19 cellular contexts compared by ENCODE assay signal in the genomic region with DNA sequence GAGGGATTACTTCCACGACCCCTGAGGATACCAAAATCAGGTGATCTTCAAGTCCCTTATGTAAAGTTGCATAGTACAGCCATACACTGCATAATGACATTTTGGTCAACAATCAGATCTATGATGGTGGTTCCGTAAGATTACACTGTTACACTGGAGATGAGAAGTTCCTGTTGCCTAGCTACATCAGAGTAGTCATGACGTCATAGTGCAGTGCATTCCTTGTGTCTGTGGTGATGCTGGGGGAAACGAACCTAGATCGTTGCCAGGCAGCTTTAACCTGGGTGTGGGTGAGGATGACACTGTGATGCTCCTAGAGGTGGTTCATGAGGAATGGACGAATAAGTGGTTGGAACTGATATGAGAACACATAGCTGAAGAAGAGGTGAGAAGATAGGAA. TPM values are rescaled to one million over a fixed set of nuclear protein-coding genes. Genes with fewer than 3 reads are reported as not detected.
DNase-seq lines count a peak whose midpoint lies in the region; ATAC-seq, FAIRE-seq and TF ChIP-seq lines count a peak whose summit lies in the region.
"Had no signal": no experiment of that assay in that cellular context is flagged by ENCODE, and none has a peak within 500 bp of the region (broad histone marks: within the 10 kb centered on the region; RNA-seq: fewer than 3 reads in every experiment).

No MANE protein-coding gene starts in this region.

- H3K27me3 ChIP-seq in cardiac muscle cell (no peaks in the 10 kb centered on the region), K562 (ENCODE audit: control insufficient read depth in 2 of 2, insufficient read depth in 2 of 2, low read length in 2 of 2) (no peaks in the 10 kb centered on the region), H7 (ENCODE audit: control insufficient read depth, insufficient read depth, low read length) (no peaks in the 10 kb centered on the region)
- H3K27me3 ChIP-seq: BLaER1 treated with 17β-estradiol and CSF1 and Interleukin-3, amounts not matched to agents 10 nM and 100 nM had no signal

- BruUV-seq in K562 (replicated peaks; lab: Mats Ljungman, UMichigan) = no TSS peak

- WGBS in K562 (ENCODE audit: insufficient coverage, low coverage, missing lambda C conversion rate) = 7% methylated on average over 6 of the region's 6 CpGs

- TF ChIP-seq EP300 in K562 (IDR thresholded peaks at IDR 0.05; ENCODE audit: low read length) = no peak

- no peak for ATAC-seq in left cardiac atrium
- no peak for ATAC-seq in K562

- intact Hi-C loops in left cardiac atrium (cut with DNase I) (no loop called here), K562 (cut with micrococcal nuclease) (no loop called here)

- TF ChIP-seq CTCF in cardiac muscle cell (IDR thresholded peaks at IDR 0.05; ENCODE audit: low read depth, low read length) = no peak
- no peak for TF ChIP-seq CTCF in K562 (IDR thresholded peaks at IDR 0.05 in 2 of 3, conservative IDR thresholded peaks at IDR 0.05 in 1 of 3; ENCODE audit: insufficient read depth in 2 of 3, low read depth in 1 of 3, low read length in 3 of 3)

- CTCF ChIA-PET in K562 (lab: Yijun Ruan, JAX; ENCODE audit: low intra/inter-chr PET ratio) = no interaction called here

- no peaks in the 10 kb centered on the region for H3K79me2 ChIP-seq in K562 (ENCODE audit: control insufficient read depth, insufficient read depth, low read length)

- H3K4me1 ChIP-seq in cardiac muscle cell (ENCODE audit: low read depth) (peaks cover 15% of the 10 kb centered on the region), K562 (replicated peaks in 1 of 2; ENCODE audit: control insufficient read depth in 2 of 2, insufficient read depth in 2 of 2, low read length in 2 of 2) (no peaks in the 10 kb centered on the region)
- H3K4me1 ChIP-seq: BLaER1 treated with 17β-estradiol and CSF1 and Interleukin-3, amounts not matched to agents 10 nM and 100 nM had no signal

- no peak overlapping the region for H2AFZ ChIP-seq in K562 (ENCODE audit: low read depth, low read length)

- H4K20me1 ChIP-seq in K562 (replicated peaks; ENCODE audit: control insufficient read depth, insufficient read depth, low read length) = no peaks in the 10 kb centered on the region
- H4K20me1 ChIP-seq: BLaER1 treated with 17β-estradiol and CSF1 and Interleukin-3, amounts not matched to agents 10 nM and 100 nM had no signal

- no peak for DNase-seq in cardiac muscle cell (ENCODE audit: low read depth in 1 of 2, low spot score in 1 of 2)
- no peak for DNase-seq in left cardiac atrium
- DNase-seq in K562 (ENCODE audit: extremely low read depth in 1 of 4, low spot score in 3 of 4) = no peak
- DNase-seq in left kidney (ENCODE audit: low read depth, low spot score) = peak; percentile 9
- no peak for DNase-seq in H7
- DNase-seq in putamen (ENCODE audit: low spot score) = no peak
- DNase-seq in mesenteric fat pad (ENCODE audit: low spot score) = no peak
- DNase-seq: ACHN; CD4-positive, CD25-positive, alpha-beta regulatory T cell; DMS79 treated with DMSO at 0.1 percent for 48 hours; EL; HCEC 1CT; KBM-7 had no signal

- peaks cover 11% of the 10 kb centered on the region for H3K36me3 ChIP-seq in cardiac muscle cell
- H3K36me3 ChIP-seq in K562 (ENCODE audit: control insufficient read depth, insufficient read depth, low read length) = no peaks in the 10 kb centered on the region
- H3K36me3 ChIP-seq in H7 (replicated peaks; ENCODE audit: control insufficient read depth, insufficient read depth, low read length) = no peaks in the 10 kb centered on the region; the same call in none of the 2 replicates

- H3K4me3 ChIP-seq in cardiac muscle cell = no peak overlapping the region
- H3K4me3 ChIP-seq in K562 = no peak overlapping the region
- H3K4me3 ChIP-seq in H7 (ENCODE audit: insufficient read depth, low read depth, low read length) = no peak overlapping the region
- H3K4me3 ChIP-seq: BLaER1 treated with 17β-estradiol and CSF1 and Interleukin-3, amounts not matched to agents 10 nM and 100 nM had no signal

- no peak for FAIRE-seq in K562 (lab: Jason Lieb, UNC)
- FAIRE-seq: G401.6, GM12891, GM19239, H1 had no signal

- no peak for TF ChIP-seq RAD21 in K562 (CRISPR knock-in tag; conservative IDR thresholded peaks at IDR 0.05 in 1 of 2, IDR thresholded peaks at IDR 0.05 in 1 of 2)

- H3K27ac ChIP-seq in cardiac muscle cell (peak overlapping the region; percentile 99), K562 (ENCODE audit: extremely low read depth, low read depth, low read length) (no peak overlapping the region)
- H3K27ac ChIP-seq: BLaER1 treated with 17β-estradiol and CSF1 and Interleukin-3, amounts not matched to agents 10 nM and 100 nM; HL-60 had no signal

- POLR2A ChIA-PET in K562 (lab: Yijun Ruan, JAX) = no interaction called here

- H3K9me3 ChIP-seq in cardiac muscle cell (ENCODE audit: low read depth) (no peaks in the 10 kb centered on the region), K562 (replicated peaks; ENCODE audit: control insufficient read depth, insufficient read depth, low read depth, low read length) (no peaks in the 10 kb centered on the region)

- H3K9ac ChIP-seq in K562 (ENCODE audit: insufficient read depth in 1 of 2, low read depth in 2 of 2, low read length in 2 of 2) = no peak overlapping the region
- H3K9ac ChIP-seq: BLaER1 treated with 17β-estradiol and CSF1 and Interleukin-3, amounts not matched to agents 10 nM and 100 nM had no signal

- in situ Hi-C loops in K562 (cut with MboI) = no loop called here

- H3K9me1 ChIP-seq in K562 (ENCODE audit: control insufficient read depth, insufficient read depth, low read length) = no peaks in the 10 kb centered on the region

- no peak for TF ChIP-seq POLR2A in K562 (conservative IDR thresholded peaks at IDR 0.05)

- no peak overlapping the region for H3K4me2 ChIP-seq in K562 (ENCODE audit: insufficient read depth, low read length)
- H3K4me2 ChIP-seq: BLaER1 treated with 17β-estradiol and CSF1 and Interleukin-3, amounts not matched to agents 10 nM and 100 nM had no signal

RNA-seq across cellular contexts. Expression of a gene that starts 9.1 kb away (rescaled TPM):
- total RNA-seq in cardiac muscle cell (11.5 and 14.3 TPM in 2 replicates), left cardiac atrium (1 to 10 TPM; 1.3 to 2.4 TPM), K562 (2014; rRNA removed) (not detected in 2 replicates), K562 (2014; rRNA removed; fragmentation: Illumina TruSeq; extraction: Trizol) (not detected in 2 replicates), K562 (2015; rRNA removed; fragmentation: Illumina TruSeq; extraction: Trizol) (not detected in 2 replicates), K562 (2021) (not detected in 2 replicates), mesenteric fat pad (1.1 TPM)
- polyA plus RNA-seq in cardiac muscle cell (15.7 and 23.7 TPM in 2 replicates), K562 (2011; rRNA removed) (not detected in 2 replicates), K562 (2014; fragmentation: Illumina TruSeq; extraction: Trizol) (not detected in 2 replicates), K562 (2014; fragmentation: Nextera tagmentation; extraction: Ambion mirVana) (not detected), K562 (2014; rRNA removed) (not detected in 2 replicates)
- not detected in 2 replicates for total RNA-seq in K562 (2011; cell fraction: chromatin; rRNA removed; ENCODE audit: low replicate concordance)
- not detected in 2 replicates for total RNA-seq in K562 (2011; cell fraction: nucleolus; rRNA removed)
- total RNA-seq in K562 (2011; cell fraction: nucleoplasm; rRNA removed) = not detected in 2 replicates
- polyA plus RNA-seq in K562 (2011; cell fraction: cytosol; rRNA removed) = not detected in 2 replicates
- not detected in 2 replicates for polyA plus RNA-seq in K562 (2011; cell fraction: nucleus; rRNA removed)
- polyA plus RNA-seq in K562 (2012) = not detected in 2 replicates
- polyA minus RNA-seq in K562 (2011; rRNA and poly(A)+ RNA removed) = not detected in 2 replicates
- not detected in 2 replicates for polyA minus RNA-seq in K562 (2011; cell fraction: cytosol; rRNA and poly(A)+ RNA removed)
- not detected in 2 replicates for polyA minus RNA-seq in K562 (2011; cell fraction: nucleus; rRNA and poly(A)+ RNA removed)
- 6.6 and 8.6 TPM in 2 replicates for total RNA-seq in H7 (2014; rRNA removed; shearing (Covaris generic))

RNA-seq across cellular contexts. Expression of a gene that starts 24.6 kb away (rescaled TPM):
- total RNA-seq in cardiac muscle cell = 20.9 and 25.3 TPM in 2 replicates
- polyA plus RNA-seq in cardiac muscle cell = 19.5 and 24.7 TPM in 2 replicates
- 10 to 100 TPM; 17.2 to 22.2 TPM for total RNA-seq in left cardiac atrium
- 1.4 and 1.6 TPM in 2 replicates for total RNA-seq in K562 (2011; cell fraction: chromatin; rRNA removed; ENCODE audit: low replicate concordance)
- 0.92 and 1.7 TPM in 2 replicates for total RNA-seq in K562 (2011; cell fraction: nucleolus; rRNA removed)
- total RNA-seq in K562 (2011; cell fraction: nucleoplasm; rRNA removed) = 0.76 and 1.0 TPM in 2 replicates
- total RNA-seq in K562 (2014; rRNA removed) = 0.29 TPM in 1 of 2 replicates, not detected in the other
- 0.41 and 0.51 TPM in 2 replicates for total RNA-seq in K562 (2014; rRNA removed; fragmentation: Illumina TruSeq; extraction: Trizol)
- total RNA-seq in K562 (2015; rRNA removed; fragmentation: Illumina TruSeq; extraction: Trizol) = 0.11 and 0.76 TPM in 2 replicates
- 0.40 and 0.47 TPM in 2 replicates for total RNA-seq in K562 (2021)
- 0.17 TPM in 1 of 2 replicates, not detected in the other for polyA plus RNA-seq in K562 (2011; rRNA removed)
- polyA plus RNA-seq in K562 (2011; cell fraction: cytosol; rRNA removed) = 0.30 TPM in 1 of 2 replicates, not detected in the other
- polyA plus RNA-seq in K562 (2011; cell fraction: nucleus; rRNA removed) = 0.32 and 0.48 TPM in 2 replicates
- polyA plus RNA-seq in K562 (2012) = 0.68 and 0.72 TPM in 2 replicates
- polyA plus RNA-seq in K562 (2014; fragmentation: Illumina TruSeq; extraction: Trizol) = 0.15 and 1.2 TPM in 2 replicates
- 1 to 10 TPM in 1 of 2 experiments, under 1 TPM in 1; 0.79 to 1.9 TPM for polyA plus RNA-seq in K562 (2014; fragmentation: Nextera tagmentation; extraction: Ambion mirVana)
- 1.0 and 2.3 TPM in 2 replicates for polyA plus RNA-seq in K562 (2014; rRNA removed)
- 0.74 TPM in 1 of 2 replicates, not detected in the other for polyA minus RNA-seq in K562 (2011; rRNA and poly(A)+ RNA removed)
- not detected in 2 replicates for polyA minus RNA-seq in K562 (2011; cell fraction: cytosol; rRNA and poly(A)+ RNA removed)
- 0.11 TPM in 1 of 2 replicates, not detected in the other for polyA minus RNA-seq in K562 (2011; cell fraction: nucleus; rRNA and poly(A)+ RNA removed)
- total RNA-seq in H7 (2014; rRNA removed; shearing (Covaris generic)) = 0.66 and 4.0 TPM in 2 replicates
- 13.6 TPM for total RNA-seq in mesenteric fat pad

RNA-seq across cellular contexts. Expression of a gene that starts 48.2 kb away (rescaled TPM):
- 13.6 and 19.0 TPM in 2 replicates for total RNA-seq in cardiac muscle cell
- 20.6 and 24.7 TPM in 2 replicates for polyA plus RNA-seq in cardiac muscle cell
- total RNA-seq in left cardiac atrium = 10 to 100 TPM; 20.0 to 21.5 TPM
- 4.9 and 20.2 TPM in 2 replicates for total RNA-seq in K562 (2011; cell fraction: chromatin; rRNA removed; ENCODE audit: low replicate concordance)
- total RNA-seq in K562 (2011; cell fraction: nucleolus; rRNA removed) = 3.3 and 5.4 TPM in 2 replicates
- 5.6 and 6.5 TPM in 2 replicates for total RNA-seq in K562 (2011; cell fraction: nucleoplasm; rRNA removed)
- 10.4 and 13.1 TPM in 2 replicates for total RNA-seq in K562 (2014; rRNA removed)
- 31.1 and 43.3 TPM in 2 replicates for total RNA-seq in K562 (2014; rRNA removed; fragmentation: Illumina TruSeq; extraction: Trizol)
- total RNA-seq in K562 (2015; rRNA removed; fragmentation: Illumina TruSeq; extraction: Trizol) = 17.8 and 18.7 TPM in 2 replicates
- 21.3 and 22.3 TPM in 2 replicates for total RNA-seq in K562 (2021)
- 8.1 and 19.5 TPM in 2 replicates for polyA plus RNA-seq in K562 (2011; rRNA removed)
- polyA plus RNA-seq in K562 (2011; cell fraction: cytosol; rRNA removed) = 1.2 and 2.8 TPM in 2 replicates
- 3.6 and 3.8 TPM in 2 replicates for polyA plus RNA-seq in K562 (2011; cell fraction: nucleus; rRNA removed)
- 14.0 and 18.3 TPM in 2 replicates for polyA plus RNA-seq in K562 (2012)
- 23.1 and 30.7 TPM in 2 replicates for polyA plus RNA-seq in K562 (2014; fragmentation: Illumina TruSeq; extraction: Trizol)
- polyA plus RNA-seq in K562 (2014; fragmentation: Nextera tagmentation; extraction: Ambion mirVana) = 10 to 100 TPM; 27.4 to 29.5 TPM
- 12.5 and 14.2 TPM in 2 replicates for polyA plus RNA-seq in K562 (2014; rRNA removed)
- polyA minus RNA-seq in K562 (2011; rRNA and poly(A)+ RNA removed) = 16.9 and 19.7 TPM in 2 replicates
- polyA minus RNA-seq in K562 (2011; cell fraction: cytosol; rRNA and poly(A)+ RNA removed) = 2.4 and 6.9 TPM in 2 replicates
- polyA minus RNA-seq in K562 (2011; cell fraction: nucleus; rRNA and poly(A)+ RNA removed) = 3.6 and 6.9 TPM in 2 replicates
- total RNA-seq in H7 (2014; rRNA removed; shearing (Covaris generic)) = 10.8 and 17.2 TPM in 2 replicates
- 10.1 TPM for total RNA-seq in mesenteric fat pad

RNA-seq across cellular contexts. Expression of a gene that starts 52.5 kb away (rescaled TPM):
- 31.5 and 41.9 TPM in 2 replicates for total RNA-seq in cardiac muscle cell
- polyA plus RNA-seq in cardiac muscle cell = 15.8 and 25.0 TPM in 2 replicates
- total RNA-seq in left cardiac atrium = 10 to 100 TPM; 13.7 to 17.0 TPM
- total RNA-seq in K562 (2011; cell fraction: chromatin; rRNA removed; ENCODE audit: low replicate concordance) = 4.4 and 6.6 TPM in 2 replicates
- total RNA-seq in K562 (2011; cell fraction: nucleolus; rRNA removed) = 2.7 and 3.7 TPM in 2 replicates
- total RNA-seq in K562 (2011; cell fraction: nucleoplasm; rRNA removed) = 5.6 and 7.0 TPM in 2 replicates
- 1.5 and 2.2 TPM in 2 replicates for total RNA-seq in K562 (2014; rRNA removed)
- 3.9 and 4.2 TPM in 2 replicates for total RNA-seq in K562 (2014; rRNA removed; fragmentation: Illumina TruSeq; extraction: Trizol)
- total RNA-seq in K562 (2015; rRNA removed; fragmentation: Illumina TruSeq; extraction: Trizol) = 2.4 and 2.6 TPM in 2 replicates
- 1.4 and 2.0 TPM in 2 replicates for total RNA-seq in K562 (2021)
- polyA plus RNA-seq in K562 (2011; rRNA removed) = 0.87 and 1.5 TPM in 2 replicates
- polyA plus RNA-seq in K562 (2011; cell fraction: cytosol; rRNA removed) = 0.24 and 0.46 TPM in 2 replicates
- 1.5 and 2.2 TPM in 2 replicates for polyA plus RNA-seq in K562 (2011; cell fraction: nucleus; rRNA removed)
- 1.1 and 5.0 TPM in 2 replicates for polyA plus RNA-seq in K562 (2012)
- polyA plus RNA-seq in K562 (2014; fragmentation: Illumina TruSeq; extraction: Trizol) = 2.3 and 2.6 TPM in 2 replicates
- polyA plus RNA-seq in K562 (2014; fragmentation: Nextera tagmentation; extraction: Ambion mirVana) = 1 to 10 TPM; 1.2 to 2.4 TPM
- 1.6 and 2.6 TPM in 2 replicates for polyA plus RNA-seq in K562 (2014; rRNA removed)
- 0.39 and 0.51 TPM in 2 replicates for polyA minus RNA-seq in K562 (2011; rRNA and poly(A)+ RNA removed)
- polyA minus RNA-seq in K562 (2011; cell fraction: cytosol; rRNA and poly(A)+ RNA removed) = not detected in 2 replicates
- 1.1 and 1.6 TPM in 2 replicates for polyA minus RNA-seq in K562 (2011; cell fraction: nucleus; rRNA and poly(A)+ RNA removed)
- 0.28 and 0.30 TPM in 2 replicates for total RNA-seq in H7 (2014; rRNA removed; shearing (Covaris generic))
- total RNA-seq in mesenteric fat pad = 11.0 TPM
